In genomic region chr11:46367916-46368267, GRCh38 we compare ENCODE assay signal across 14 cellular contexts. TPM values are rescaled to one million over a fixed set of nuclear protein-coding genes. Genes with fewer than 3 reads are reported as not detected.
DNase-seq lines count a peak whose midpoint lies in the region; ATAC-seq, FAIRE-seq and TF ChIP-seq lines count a peak whose summit lies in the region.
"Had no signal": no experiment of that assay in that cellular context is flagged by ENCODE, and none has a peak within 500 bp of the region (broad histone marks: within the 10 kb centered on the region; RNA-seq: fewer than 3 reads in every experiment).

No MANE protein-coding gene starts in this region.

- no peaks in the 10 kb centered on the region for H3K27me3 ChIP-seq in K562 (ENCODE audit: control insufficient read depth in 2 of 2, insufficient read depth in 2 of 2, low read length in 2 of 2)
- H3K27me3 ChIP-seq in neutrophil, result no peaks in the 10 kb centered on the region
- H3K27me3 ChIP-seq: adrenal gland, BE2C, thyroid gland had no signal

- no peak overlapping the region for H2AFZ ChIP-seq in K562 (ENCODE audit: low read depth, low read length)
- H2AFZ ChIP-seq: GM23248 had no signal

- WGBS in K562 (ENCODE audit: insufficient coverage, low coverage, missing lambda C conversion rate), result 83% methylated on average over 12 of the region's 12 CpGs

- H3K9me3 ChIP-seq in K562 (replicated peaks; ENCODE audit: control insufficient read depth, insufficient read depth, low read depth, low read length) (no peaks in the 10 kb centered on the region), neutrophil (no peaks in the 10 kb centered on the region)
- H3K9me3 ChIP-seq: adrenal gland, BE2C, thyroid gland had no signal

- H3K4me2 ChIP-seq in K562 (ENCODE audit: insufficient read depth, low read length), result no peak overlapping the region

- no peak overlapping the region for H3K4me3 ChIP-seq in K562
- H3K4me3 ChIP-seq in neutrophil (ENCODE audit: low read depth in 1 of 2, low read length in 1 of 2), result no peak overlapping the region
- H3K4me3 ChIP-seq: adrenal gland, GM23248, SK-N-MC, thyroid gland had no signal

- no peak for TF ChIP-seq POLR2A in K562 (conservative IDR thresholded peaks at IDR 0.05)

- FAIRE-seq in K562 (lab: Jason Lieb, UNC), result no peak
- FAIRE-seq: D721Med had no signal

- H3K79me2 ChIP-seq in K562 (ENCODE audit: control insufficient read depth, insufficient read depth, low read length), result peaks cover 13% of the 10 kb centered on the region

- H4K20me1 ChIP-seq in K562 (replicated peaks; ENCODE audit: control insufficient read depth, insufficient read depth, low read length), result no peaks in the 10 kb centered on the region; the same call in none of the 2 replicates

- TF ChIP-seq CTCF in C4-2B (conservative IDR thresholded peaks at IDR 0.05) (peak; percentile 68), K562 (IDR thresholded peaks at IDR 0.05 in 2 of 3, conservative IDR thresholded peaks at IDR 0.05 in 1 of 3; ENCODE audit: insufficient read depth in 2 of 3, low read depth in 1 of 3, low read length in 3 of 3) (no peak), neutrophil (IDR thresholded peaks at IDR 0.05) (no peak)

- no peak for TF ChIP-seq RAD21 in K562 (CRISPR knock-in tag; conservative IDR thresholded peaks at IDR 0.05 in 1 of 2, IDR thresholded peaks at IDR 0.05 in 1 of 2)

- H3K9ac ChIP-seq in K562 (ENCODE audit: insufficient read depth in 1 of 2, low read depth in 2 of 2, low read length in 2 of 2), result no peak overlapping the region
- H3K9ac ChIP-seq: GM23248 had no signal

- DNase-seq in K562 (ENCODE audit: extremely low read depth in 1 of 4, low spot score in 3 of 4), result no peak
- DNase-seq in foreskin melanocyte, result no peak
- DNase-seq in stimulated activated naive CD8-positive, alpha-beta T cell treated with anti-CD3 and anti-CD28 coated beads, Interleukin-15, Interleukin-2, amounts not matched to agents 100 U/mL and 50 U/mL, for 24 hours, result no peak
- DNase-seq: NCI-H748 treated with DMSO at 0.1 percent for 48 hours had no signal

- peak; percentile 13 for ATAC-seq in HG02973 (IDR thresholded peaks at IDR 0.05; ENCODE audit: unreplicated experiment)
- ATAC-seq in K562, result no peak
- ATAC-seq in stimulated activated naive CD8-positive, alpha-beta T cell treated with anti-CD3 and anti-CD28 coated beads, Interleukin-15, Interleukin-2, amounts not matched to agents 100 U/mL and 50 U/mL, for 24 hours, result no peak
- ATAC-seq in GM18868 (IDR thresholded peaks at IDR 0.05; ENCODE audit: unreplicated experiment), result no peak

- peaks cover 3% of the 10 kb centered on the region for H3K9me1 ChIP-seq in K562 (ENCODE audit: control insufficient read depth, insufficient read depth, low read length)

- no peak overlapping the region for H3K27ac ChIP-seq in C4-2B
- no peak overlapping the region; the same call in 2 of the 3 replicates for H3K27ac ChIP-seq in K562 (ENCODE audit: extremely low read depth, low read depth, low read length)
- peak overlapping the region; percentile 88 for H3K27ac ChIP-seq in neutrophil
- H3K27ac ChIP-seq: GM23248, SK-N-MC, thyroid gland had no signal

- no peak for TF ChIP-seq EP300 in K562 (IDR thresholded peaks at IDR 0.05; ENCODE audit: low read length)

- H3K36me3 ChIP-seq in K562 (ENCODE audit: control insufficient read depth, insufficient read depth, low read length) (peaks cover 73% of the 10 kb centered on the region; the same call in 2 of the 3 replicates), neutrophil (peaks cover 83% of the 10 kb centered on the region)
- H3K36me3 ChIP-seq: BE2C had no signal

- H3K4me1 ChIP-seq in K562 (replicated peaks in 1 of 2; ENCODE audit: control insufficient read depth in 2 of 2, insufficient read depth in 2 of 2, low read length in 2 of 2), result peaks cover 7 to 48% of the 10 kb centered on the region in 2 experiments
- peaks cover 26 to 34% of the 10 kb centered on the region in 2 experiments for H3K4me1 ChIP-seq in neutrophil (ENCODE audit: control insufficient read depth in 1 of 2, insufficient read depth in 1 of 2, low read depth in 1 of 2, low read length in 1 of 2)

- in situ Hi-C loops in K562 (cut with MboI), result no loop called here

- CTCF ChIA-PET in K562 (lab: Yijun Ruan, JAX; ENCODE audit: low intra/inter-chr PET ratio), result interaction anchor here (1.5 kb wide), 1 partner anchor 16 kb away, joined by 5 read pairs; no protein-coding TSS in a partner anchor

- POLR2A ChIA-PET in K562 (lab: Yijun Ruan, JAX), result no interaction called here

- no TSS peak for BruUV-seq in K562 (replicated peaks; lab: Mats Ljungman, UMichigan)

- intact Hi-C loops in K562 (cut with micrococcal nuclease), result loop anchor here (1.0 to 5.0 kb wide), 3 partner anchors 16 to 121 kb away; no protein-coding TSS in a partner anchor

TF ChIP-seq in K562, 482 proteins besides CTCF, POLR2A, EP300 and RAD21:
- TF ChIP-seq POLR2G (IDR thresholded peaks at IDR 0.05; ENCODE audit: low read depth, low read length) (0 out of 2 replicates have a peak, but pooled peaks have one; percentile 10), ZC3H8 (IDR thresholded peaks at IDR 0.05) (no peak)

RNA-seq across cellular contexts. Expression of gene MDK, which starts 13.6 kb away (rescaled TPM):
- total RNA-seq in K562 (2011; cell fraction: chromatin; rRNA removed; ENCODE audit: low replicate concordance), result 91.4 and 271 TPM in 2 replicates
- total RNA-seq in K562 (2011; cell fraction: nucleolus; rRNA removed), result 402 and 460 TPM in 2 replicates
- 333 and 334 TPM in 2 replicates for total RNA-seq in K562 (2011; cell fraction: nucleoplasm; rRNA removed)
- 478 and 553 TPM in 2 replicates for total RNA-seq in K562 (2014; rRNA removed)
- 91.5 and 123 TPM in 2 replicates for total RNA-seq in K562 (2014; rRNA removed; fragmentation: Illumina TruSeq; extraction: Trizol)
- total RNA-seq in K562 (2015; rRNA removed; fragmentation: Illumina TruSeq; extraction: Trizol), result 269 and 279 TPM in 2 replicates
- total RNA-seq in K562 (2021), result 396 and 429 TPM in 2 replicates
- 343 and 350 TPM in 2 replicates for polyA plus RNA-seq in K562 (2011; rRNA removed)
- 540 and 788 TPM in 2 replicates for polyA plus RNA-seq in K562 (2011; cell fraction: cytosol; rRNA removed)
- 206 and 271 TPM in 2 replicates for polyA plus RNA-seq in K562 (2011; cell fraction: nucleus; rRNA removed)
- 413 and 460 TPM in 2 replicates for polyA plus RNA-seq in K562 (2012)
- polyA plus RNA-seq in K562 (2014; fragmentation: Illumina TruSeq; extraction: Trizol), result 661 and 667 TPM in 2 replicates
- 10 to 100 TPM; 20.7 to 61.7 TPM for polyA plus RNA-seq in K562 (2014; fragmentation: Nextera tagmentation; extraction: Ambion mirVana)
- polyA plus RNA-seq in K562 (2014; rRNA removed), result 700 and 703 TPM in 2 replicates
- polyA minus RNA-seq in K562 (2011; rRNA and poly(A)+ RNA removed), result 33.7 and 59.6 TPM in 2 replicates
- polyA minus RNA-seq in K562 (2011; cell fraction: cytosol; rRNA and poly(A)+ RNA removed), result 108 and 146 TPM in 2 replicates
- polyA minus RNA-seq in K562 (2011; cell fraction: nucleus; rRNA and poly(A)+ RNA removed), result 24.1 and 38.4 TPM in 2 replicates

RNA-seq across cellular contexts. Expression of gene DGKZ, which starts 20.6 kb away (rescaled TPM):
- total RNA-seq in K562 (2011; cell fraction: chromatin; rRNA removed; ENCODE audit: low replicate concordance), result 71.0 and 248 TPM in 2 replicates
- 153 and 166 TPM in 2 replicates for total RNA-seq in K562 (2011; cell fraction: nucleolus; rRNA removed)
- 88.0 and 98.6 TPM in 2 replicates for total RNA-seq in K562 (2011; cell fraction: nucleoplasm; rRNA removed)
- 78.5 and 108 TPM in 2 replicates for total RNA-seq in K562 (2014; rRNA removed)
- 10.9 and 13.6 TPM in 2 replicates for total RNA-seq in K562 (2014; rRNA removed; fragmentation: Illumina TruSeq; extraction: Trizol)
- total RNA-seq in K562 (2015; rRNA removed; fragmentation: Illumina TruSeq; extraction: Trizol), result 44.2 and 47.5 TPM in 2 replicates
- 87.8 and 100 TPM in 2 replicates for total RNA-seq in K562 (2021)
- polyA plus RNA-seq in K562 (2011; rRNA removed), result 28.2 and 49.4 TPM in 2 replicates
- polyA plus RNA-seq in K562 (2011; cell fraction: cytosol; rRNA removed), result 55.4 and 121 TPM in 2 replicates
- 203 and 295 TPM in 2 replicates for polyA plus RNA-seq in K562 (2011; cell fraction: nucleus; rRNA removed)
- polyA plus RNA-seq in K562 (2012), result 64.0 and 103 TPM in 2 replicates
- 48.8 and 66.2 TPM in 2 replicates for polyA plus RNA-seq in K562 (2014; fragmentation: Illumina TruSeq; extraction: Trizol)
- polyA plus RNA-seq in K562 (2014; fragmentation: Nextera tagmentation; extraction: Ambion mirVana), result under 1 TPM; 0.51 to 0.71 TPM
- polyA plus RNA-seq in K562 (2014; rRNA removed), result 73.5 and 77.9 TPM in 2 replicates
- 18.5 and 28.5 TPM in 2 replicates for polyA minus RNA-seq in K562 (2011; rRNA and poly(A)+ RNA removed)
- 53.9 and 65.8 TPM in 2 replicates for polyA minus RNA-seq in K562 (2011; cell fraction: cytosol; rRNA and poly(A)+ RNA removed)
- polyA minus RNA-seq in K562 (2011; cell fraction: nucleus; rRNA and poly(A)+ RNA removed), result 59.1 and 64.5 TPM in 2 replicates

RNA-seq across cellular contexts. Expression of gene CHRM4, which starts 23.7 kb away (rescaled TPM):
- 1.0 and 3.7 TPM in 2 replicates for total RNA-seq in K562 (2011; cell fraction: chromatin; rRNA removed; ENCODE audit: low replicate concordance)
- total RNA-seq in K562 (2011; cell fraction: nucleolus; rRNA removed), result 1.6 and 4.0 TPM in 2 replicates
- 1.2 TPM in 2 replicates for total RNA-seq in K562 (2011; cell fraction: nucleoplasm; rRNA removed)
- 0.73 and 1.3 TPM in 2 replicates for total RNA-seq in K562 (2014; rRNA removed)
- total RNA-seq in K562 (2014; rRNA removed; fragmentation: Illumina TruSeq; extraction: Trizol), result 0.19 and 0.22 TPM in 2 replicates
- total RNA-seq in K562 (2015; rRNA removed; fragmentation: Illumina TruSeq; extraction: Trizol), result 0.22 and 0.49 TPM in 2 replicates
- 0.89 and 1.0 TPM in 2 replicates for total RNA-seq in K562 (2021)
- 0.62 and 0.74 TPM in 2 replicates for polyA plus RNA-seq in K562 (2011; rRNA removed)
- polyA plus RNA-seq in K562 (2011; cell fraction: cytosol; rRNA removed), result 0.84 and 2.3 TPM in 2 replicates
- polyA plus RNA-seq in K562 (2011; cell fraction: nucleus; rRNA removed), result 0.60 and 1.5 TPM in 2 replicates
- polyA plus RNA-seq in K562 (2012), result 0.35 and 0.68 TPM in 2 replicates
- polyA plus RNA-seq in K562 (2014; fragmentation: Illumina TruSeq; extraction: Trizol), result 0.40 and 0.76 TPM in 2 replicates
- polyA plus RNA-seq in K562 (2014; fragmentation: Nextera tagmentation; extraction: Ambion mirVana), result not detected
- polyA plus RNA-seq in K562 (2014; rRNA removed), result 0.33 and 0.58 TPM in 2 replicates
- 0.42 and 1.1 TPM in 2 replicates for polyA minus RNA-seq in K562 (2011; rRNA and poly(A)+ RNA removed)
- polyA minus RNA-seq in K562 (2011; cell fraction: cytosol; rRNA and poly(A)+ RNA removed), result 1.6 TPM in 1 of 2 replicates, not detected in the other
- 0.89 and 2.6 TPM in 2 replicates for polyA minus RNA-seq in K562 (2011; cell fraction: nucleus; rRNA and poly(A)+ RNA removed)
- total RNA-seq: GM23248 had no signal
- polyA plus RNA-seq: GM23248 had no signal
